ENCODE assay signal across 30 cellular contexts in genomic region chr22:28589102-28589501, GRCh38.
"Had no signal": no experiment of that assay in that cellular context is flagged by ENCODE, and none has a peak within 500 bp of the region (broad histone marks: within the 10 kb centered on the region; RNA-seq: fewer than 3 reads in every experiment).

No MANE protein-coding gene starts in this region.

- H3K27ac ChIP-seq: brain microvascular endothelial cell, colonic mucosa, epithelial cell of prostate, esophagus squamous epithelium, gastroesophageal sphincter, heart right ventricle, WERI-Rb-1 had no signal

- H3K9me3 Mint-ChIP-seq: activated CD4-positive, alpha-beta memory T cell treated with anti-CD3 and anti-CD28 coated beads for 36 hours; activated CD4-positive, alpha-beta T cell treated with anti-CD3 and anti-CD28 coated beads, Interleukin-2, amount 10 ng/mL, durations not matched to agents 24 days and 14 days; activated naive CD4-positive, alpha-beta T cell treated with anti-CD3 and anti-CD28 coated beads, Interleukin-2, amount 10 ng/mL, durations not matched to agents 7 days and 5 days; activated T-helper 1 cell treated with anti-CD3 and anti-CD28 coated beads, Interleukin-12 subunit alpha, Interleukin-12 subunit beta, Interleukin-2, Interleukin-4 antibody, amounts not matched to agents 30 ng/mL and 10 ng/mL and 1 ng/mL, durations not matched to agents 14 hours and 24 hours and 36 hours; activated T-helper 2 cell treated with anti-CD3 and anti-CD28 coated beads, Interferon-gamma antibody, Interleukin-2, Interleukin-4, amounts not matched to agents 10 μg/mL and 5 μg/mL and 100 μg/mL, durations not matched to agents 14 hours and 24 hours and 36 hours had no signal

- H3K36me3 Mint-ChIP-seq: activated CD4-positive, alpha-beta memory T cell treated with anti-CD3 and anti-CD28 coated beads for 36 hours; activated CD8-positive, alpha-beta memory T cell treated with anti-CD3 and anti-CD28 coated beads, Interleukin-2, amount 10 ng/mL, durations not matched to agents 7 days and 5 days; activated naive CD4-positive, alpha-beta T cell treated with anti-CD3 and anti-CD28 coated beads, Interleukin-2, amount 10 ng/mL, durations not matched to agents 7 days and 5 days; activated naive CD8-positive, alpha-beta T cell had no signal

- H3K4me1 ChIP-seq: colonic mucosa, esophagus squamous epithelium, gastroesophageal sphincter had no signal

- H3K27ac Mint-ChIP-seq: activated CD4-positive, alpha-beta memory T cell treated with anti-CD3 and anti-CD28 coated beads for 36 hours; activated CD4-positive, alpha-beta T cell treated with anti-CD3 and anti-CD28 coated beads for 36 hours; activated CD4-positive, alpha-beta T cell treated with anti-CD3 and anti-CD28 coated beads, Interleukin-2, amount 10 ng/mL, durations not matched to agents 24 days and 14 days; activated CD8-positive, alpha-beta memory T cell treated with anti-CD3 and anti-CD28 coated beads, Interleukin-2, amount 10 ng/mL, durations not matched to agents 7 days and 5 days; activated CD8-positive, alpha-beta T cell treated with anti-CD3 and anti-CD28 coated beads, Interleukin-2, amount 10 ng/mL, durations not matched to agents 7 days and 5 days; activated naive CD4-positive, alpha-beta T cell treated with anti-CD3 and anti-CD28 coated beads, Interleukin-2, amount 10 ng/mL, durations not matched to agents 7 days and 5 days; activated naive CD8-positive, alpha-beta T cell; activated T-helper 1 cell treated with anti-CD3 and anti-CD28 coated beads, Interleukin-12 subunit alpha, Interleukin-12 subunit beta, Interleukin-2, Interleukin-4 antibody, amounts not matched to agents 30 ng/mL and 10 ng/mL and 1 ng/mL, durations not matched to agents 14 hours and 24 hours and 36 hours; activated T-helper 2 cell treated with anti-CD3 and anti-CD28 coated beads, Interferon-gamma antibody, Interleukin-2, Interleukin-4, amounts not matched to agents 10 μg/mL and 5 μg/mL and 100 μg/mL, durations not matched to agents 14 hours and 24 hours and 36 hours had no signal

- H3K4me1 Mint-ChIP-seq: activated CD4-positive, alpha-beta T cell treated with anti-CD3 and anti-CD28 coated beads for 36 hours; activated CD4-positive, alpha-beta T cell treated with anti-CD3 and anti-CD28 coated beads, Interleukin-2, amount 10 ng/mL, durations not matched to agents 24 days and 14 days; activated CD8-positive, alpha-beta memory T cell treated with anti-CD3 and anti-CD28 coated beads, Interleukin-2, amount 10 ng/mL, durations not matched to agents 7 days and 5 days; activated naive CD4-positive, alpha-beta T cell treated with anti-CD3 and anti-CD28 coated beads, Interleukin-2, amount 10 ng/mL, durations not matched to agents 7 days and 5 days had no signal

- H3K4me3 Mint-ChIP-seq: activated CD4-positive, alpha-beta memory T cell treated with anti-CD3 and anti-CD28 coated beads for 36 hours; activated CD4-positive, alpha-beta T cell treated with anti-CD3 and anti-CD28 coated beads for 36 hours; activated CD4-positive, alpha-beta T cell treated with anti-CD3 and anti-CD28 coated beads, Interleukin-2, amount 10 ng/mL, durations not matched to agents 24 days and 14 days; activated CD8-positive, alpha-beta memory T cell treated with anti-CD3 and anti-CD28 coated beads, Interleukin-2, amount 10 ng/mL, durations not matched to agents 7 days and 5 days; activated CD8-positive, alpha-beta T cell treated with anti-CD3 and anti-CD28 coated beads, Interleukin-2, amount 10 ng/mL, durations not matched to agents 7 days and 5 days; activated naive CD4-positive, alpha-beta T cell treated with anti-CD3 and anti-CD28 coated beads, Interleukin-2, amount 10 ng/mL, durations not matched to agents 7 days and 5 days; activated naive CD8-positive, alpha-beta T cell; activated T-helper 1 cell treated with anti-CD3 and anti-CD28 coated beads, Interleukin-12 subunit alpha, Interleukin-12 subunit beta, Interleukin-2, Interleukin-4 antibody, amounts not matched to agents 30 ng/mL and 10 ng/mL and 1 ng/mL, durations not matched to agents 14 hours and 24 hours and 36 hours had no signal

- H3K36me3 ChIP-seq: brain microvascular endothelial cell, colonic mucosa, esophagus squamous epithelium, gastroesophageal sphincter, heart right ventricle, WERI-Rb-1 had no signal

- ATAC-seq: activated CD4-positive, alpha-beta T cell treated with anti-CD3 and anti-CD28 coated beads for 36 hours; activated CD8-positive, alpha-beta memory T cell treated with anti-CD3 and anti-CD28 coated beads, Interleukin-2, amount 10 ng/mL, durations not matched to agents 7 days and 5 days; activated CD8-positive, alpha-beta T cell treated with anti-CD3 and anti-CD28 coated beads, Interleukin-2, amount 10 ng/mL, durations not matched to agents 7 days and 5 days; gastroesophageal sphincter; heart right ventricle had no signal

- H3K9me3 ChIP-seq: colonic mucosa, esophagus squamous epithelium, gastroesophageal sphincter, heart right ventricle had no signal

- H3K27me3 ChIP-seq: brain microvascular endothelial cell, colonic mucosa, esophagus squamous epithelium, gastroesophageal sphincter, heart right ventricle had no signal

- DNase-seq: activated CD4-positive, alpha-beta memory T cell treated with anti-CD3 and anti-CD28 coated beads for 36 hours; activated CD4-positive, alpha-beta T cell treated with anti-CD3 and anti-CD28 coated beads for 36 hours; activated CD4-positive, alpha-beta T cell treated with anti-CD3 and anti-CD28 coated beads, Interleukin-2, amount 10 ng/mL, durations not matched to agents 24 days and 14 days; activated CD4-positive, CD25-positive, alpha-beta regulatory T cell; activated CD4-positive, CD25-positive, alpha-beta regulatory T cell treated with anti-CD3 and anti-CD28 coated beads, Interleukin-2, amount 50 U/mL, for 72 hours; activated CD8-positive, alpha-beta memory T cell treated with anti-CD3 and anti-CD28 coated beads, Interleukin-2, amount 10 ng/mL, durations not matched to agents 7 days and 5 days; activated CD8-positive, alpha-beta memory T cell treated with anti-CD3 and anti-CD28 coated beads, Interleukin-2, amount 50 U/mL, for 4 hours; activated CD8-positive, alpha-beta T cell treated with anti-CD3 and anti-CD28 coated beads, Interleukin-2, amount 10 ng/mL, durations not matched to agents 7 days and 5 days; activated effector memory CD4-positive, alpha-beta T cell treated with anti-CD3 and anti-CD28 coated beads, Interleukin-2, amount 50 U/mL, for 16 hours; activated naive CD4-positive, alpha-beta T cell; activated naive CD4-positive, alpha-beta T cell treated with anti-CD3 and anti-CD28 coated beads, Interleukin-2, amount 10 ng/mL, durations not matched to agents 7 days and 5 days; activated T-cell treated with anti-CD3 and anti-CD28 coated beads, Interleukin-2, amount 50 U/mL, for 1 hour; activated T-cell treated with anti-CD3 and anti-CD28 coated beads, Interleukin-2, amount 50 U/mL, for 48 hours; amniotic stem cell; anterior cingulate cortex; brain microvascular endothelial cell; central memory CD4-positive, alpha-beta T cell; cerebellar nuclear complex; colonic mucosa; effector CD8-positive, alpha-beta T cell; esophagus squamous epithelium; foreskin melanocyte; heart right ventricle; T-helper 2 cell; WERI-Rb-1 had no signal

- H3K4me3 ChIP-seq: colonic mucosa, esophagus squamous epithelium, gastroesophageal sphincter, heart right ventricle had no signal
